1 cellular context compared by ENCODE assay signal in genomic region chr10:98215378-98215777, GRCh38.
A peak's percentile ranks its signal among the peaks of the same experiment; 100 is the strongest.
TF ChIP-seq lines count a peak whose summit lies in the region.

No MANE protein-coding gene starts in this region.

TF ChIP-seq in A549, 52 proteins besides CTCF, POLR2A, EP300 and RAD21 (continued from another document):
- TF ChIP-seq, protein P1, sequence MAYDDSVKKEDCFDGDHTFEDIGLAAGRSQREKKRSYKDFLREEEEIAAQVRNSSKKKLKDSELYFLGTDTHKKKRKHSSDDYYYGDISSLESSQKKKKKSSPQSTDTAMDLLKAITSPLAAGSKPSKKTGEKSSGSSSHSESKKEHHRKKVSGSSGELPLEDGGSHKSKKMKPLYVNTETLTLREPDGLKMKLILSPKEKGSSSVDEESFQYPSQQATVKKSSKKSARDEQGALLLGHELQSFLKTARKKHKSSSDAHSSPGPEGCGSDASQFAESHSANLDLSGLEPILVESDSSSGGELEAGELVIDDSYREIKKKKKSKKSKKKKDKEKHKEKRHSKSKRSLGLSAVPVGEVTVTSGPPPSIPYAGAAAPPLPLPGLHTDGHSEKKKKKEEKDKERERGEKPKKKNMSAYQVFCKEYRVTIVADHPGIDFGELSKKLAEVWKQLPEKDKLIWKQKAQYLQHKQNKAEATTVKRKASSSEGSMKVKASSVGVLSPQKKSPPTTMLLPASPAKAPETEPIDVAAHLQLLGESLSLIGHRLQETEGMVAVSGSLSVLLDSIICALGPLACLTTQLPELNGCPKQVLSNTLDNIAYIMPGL (CRISPR knock-in tag; IDR thresholded peaks at IDR 0.05; ENCODE audit: borderline replicate concordance) = no peak
- TF ChIP-seq FOSL2 (IDR thresholded peaks at IDR 0.05) = no peak
- TF ChIP-seq FOSL2 (CRISPR knock-in tag; IDR thresholded peaks at IDR 0.05) = no peak
- TF ChIP-seq NR3C1 (IDR thresholded peaks at IDR 0.05) = no peak
- peak; percentile 89 for TF ChIP-seq MAFK (IDR thresholded peaks at IDR 0.05; ENCODE audit: partially characterized antibody)
- no peak for TF ChIP-seq NFE2L2 (conservative IDR thresholded peaks at IDR 0.05; ENCODE audit: low read length)
